Comparison of ENCODE assay signal across 28 cellular contexts in genomic region chr20:46899619-46900018, GRCh38. TPM values are rescaled to one million over a fixed set of nuclear protein-coding genes. Genes with fewer than 3 reads are reported as not detected.
DNase-seq lines count a peak whose midpoint lies in the region; ATAC-seq, FAIRE-seq and TF ChIP-seq lines count a peak whose summit lies in the region.
"Had no signal": no experiment of that assay in that cellular context is flagged by ENCODE, and none has a peak within 500 bp of the region (broad histone marks: within the 10 kb centered on the region; RNA-seq: fewer than 3 reads in every experiment).

No MANE protein-coding gene starts in this region.

- no peaks in the 10 kb centered on the region for H3K9me3 ChIP-seq in skeletal muscle tissue (ENCODE audit: control insufficient read depth in 3 of 3, low read length in 3 of 3)
- H3K9me3 ChIP-seq: esophagus squamous epithelium, gastrocnemius medialis, SJSA1, vagina had no signal

- intact Hi-C loops in left ventricle myocardium superior (cut with micrococcal nuclease), result no loop called here

- no peaks in the 10 kb centered on the region for H3K36me3 ChIP-seq in bronchial epithelial cell (ENCODE audit: control insufficient read depth, insufficient read depth, low read length)
- H3K36me3 ChIP-seq in skeletal muscle tissue (ENCODE audit: control insufficient read depth in 3 of 3, insufficient read depth in 3 of 3, low read length in 3 of 3), result no peaks in the 10 kb centered on the region
- H3K36me3 ChIP-seq: gastrocnemius medialis, SJSA1, vagina had no signal

- DNase-seq in bronchial epithelial cell (ENCODE audit: low read depth) (no peak), left ventricle myocardium superior (peak; percentile 69), foreskin keratinocyte (no peak), NCI-H187 treated with DMSO at 0.1 percent for 48 hours (lab: John Stamatoyannopoulos, UW) (no peak)
- DNase-seq: ACHN; activated CD4-positive, alpha-beta memory T cell treated with anti-CD3 and anti-CD28 coated beads, Interleukin-2, amount 10 ng/mL, durations not matched to agents 7 days and 5 days; C1 segment of cervical spinal cord; Calu3; DND-41; effector CD4-positive, alpha-beta T cell; esophagus squamous epithelium; gastrocnemius medialis; NCI-H1105 treated with DMSO at 0.1 percent for 48 hours; NCI-H2081 treated with DMSO at 0.1 percent for 48 hours; NCI-H510A; NK-92 treated with Interleukin-12 subunit alpha and Interleukin-12 subunit beta, amount 100 ng/mL, for 24 hours; T-helper 1 cell had no signal

- no peaks in the 10 kb centered on the region for H3K27me3 ChIP-seq in bronchial epithelial cell (ENCODE audit: control insufficient read depth, insufficient read depth, low read length)
- peaks cover 18 to 28% (median 25%) of the 10 kb centered on the region in 3 donors for H3K27me3 ChIP-seq in skeletal muscle tissue (ENCODE audit: control insufficient read depth in 3 of 3, insufficient read depth in 3 of 3, low read length in 3 of 3)
- peaks cover 50% of the 10 kb centered on the region for H3K27me3 ChIP-seq in foreskin keratinocyte
- H3K27me3 ChIP-seq: vagina had no signal

- peak overlapping the region; percentile 12 for H3K4me3 ChIP-seq in GM12875 (ENCODE audit: low read depth, low read length)
- H3K4me3 ChIP-seq in bronchial epithelial cell (ENCODE audit: low read depth, low read length), result peak overlapping the region; percentile 32
- no peak overlapping the region for H3K4me3 ChIP-seq in skeletal muscle tissue (ENCODE audit: low read length in 3 of 3)
- H3K4me3 ChIP-seq: esophagus squamous epithelium, gastrocnemius medialis, SJSA1, vagina had no signal

- peak; percentile 65 for ATAC-seq in left ventricle myocardium superior
- ATAC-seq in GM19035 (IDR thresholded peaks at IDR 0.05; ENCODE audit: unreplicated experiment), result no peak
- ATAC-seq in GM21367 (IDR thresholded peaks at IDR 0.05; ENCODE audit: unreplicated experiment), result no peak
- no peak for ATAC-seq in foreskin keratinocyte
- ATAC-seq: activated CD4-positive, CD25-positive, alpha-beta regulatory T cell treated with anti-CD3 and anti-CD28 coated beads, Interleukin-2, amount 50 U/mL, for 24 hours; gastrocnemius medialis; HCT116; Panc1 had no signal

- TF ChIP-seq CTCF in GM12875 (IDR thresholded peaks at IDR 0.05; ENCODE audit: borderline replicate concordance, insufficient read depth, low read depth, low read length), result no peak
- no peak for TF ChIP-seq CTCF in bronchial epithelial cell (IDR thresholded peaks at IDR 0.05; ENCODE audit: insufficient read depth, low read length, severe bottlenecking)
- no peak for TF ChIP-seq CTCF in foreskin keratinocyte (conservative IDR thresholded peaks at IDR 0.05)

- H3K4me1 ChIP-seq in skeletal muscle tissue (ENCODE audit: control insufficient read depth in 3 of 3, insufficient read depth in 3 of 3, low read length in 3 of 3), result no peaks in the 10 kb centered on the region
- H3K4me1 ChIP-seq in foreskin keratinocyte, result no peaks in the 10 kb centered on the region
- H3K4me1 ChIP-seq: gastrocnemius medialis, SJSA1 had no signal

- no peak overlapping the region for H3K9ac ChIP-seq in skeletal muscle tissue (ENCODE audit: low read depth in 1 of 3, low read length in 3 of 3)

- H3K27ac ChIP-seq in skeletal muscle tissue (ENCODE audit: low read depth, low read length), result peak overlapping the region; percentile 40
- no peak overlapping the region for H3K27ac ChIP-seq in foreskin keratinocyte
- H3K27ac ChIP-seq: gastrocnemius medialis, HL-60, SJSA1, vagina had no signal

- no peak for FAIRE-seq in bronchial epithelial cell (lab: Jason Lieb, UNC)
- FAIRE-seq: islet of Langerhans had no signal

RNA-seq across cellular contexts. Expression of gene EYA2, which starts 5.0 kb away (rescaled TPM):
- total RNA-seq in bronchial epithelial cell, result 8.4 and 10.6 TPM in 2 replicates
- total RNA-seq in left ventricle myocardium superior, result 1.4 TPM
- total RNA-seq in skeletal muscle tissue, result 1.0 TPM
- total RNA-seq in foreskin keratinocyte, result not detected in 2 replicates
- polyA plus RNA-seq in foreskin keratinocyte, result not detected in 2 replicates

Comparison
In these comparisons a context has a peak if more than half of its experiments do, and no peak if none do; other contexts are left out.
1. H3K4me3 ChIP-seq: peak in GM12875 (single experiment) and bronchial epithelial cell (single experiment); none in skeletal muscle tissue (0 of 3).